Comparison of ENCODE assay signal across 13 cellular contexts in the genomic region with DNA sequence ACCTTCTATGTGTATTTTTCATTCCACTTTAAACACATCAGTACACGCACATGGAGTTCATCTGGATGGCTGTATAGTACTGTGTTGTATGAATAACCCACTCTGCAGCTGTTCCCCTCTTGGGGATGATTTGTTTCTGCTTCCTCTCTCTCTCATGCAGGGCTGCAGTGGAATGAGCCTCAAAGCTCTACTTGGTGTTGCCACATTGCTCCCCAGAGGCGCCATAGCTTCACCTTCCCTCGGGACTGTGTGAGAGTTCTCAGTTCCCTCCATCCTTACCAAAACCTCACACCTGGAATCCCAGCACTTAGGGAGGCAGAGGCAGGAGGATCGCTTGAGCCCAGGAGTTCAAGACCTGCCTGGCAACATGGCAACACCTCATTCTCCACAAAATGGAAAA. TPM values are rescaled to one million over a fixed set of nuclear protein-coding genes. Genes with fewer than 3 reads are reported as not detected.
DNase-seq lines count a peak whose midpoint lies in the region; ATAC-seq lines count a peak whose summit lies in the region.
"Had no signal": no experiment of that assay in that cellular context is flagged by ENCODE, and none has a peak within 500 bp of the region (broad histone marks: within the 10 kb centered on the region; RNA-seq: fewer than 3 reads in every experiment).

No MANE protein-coding gene starts in this region.

- DNase-seq in NCI-H2171 treated with DMSO at 0.1 percent for 48 hours (lab: John Stamatoyannopoulos, UW) (peak; percentile 32), NCI-H2171 (lab: John Stamatoyannopoulos, UW) (no peak), myocyte (ENCODE audit: low read depth) (peak; percentile 36), NCI-H1694 (lab: John Stamatoyannopoulos, UW) (no peak)
- no peak for DNase-seq in stimulated activated CD8-positive, alpha-beta memory T cell treated with anti-CD3 and anti-CD28 coated beads, Interleukin-4, amount 100 ng/mL, for 48 hours
- DNase-seq: colonic mucosa, heart left ventricle, mesenchymal stem cell, right cardiac atrium had no signal

- peak; percentile 63 for ATAC-seq in GM21723 (IDR thresholded peaks at IDR 0.05; ENCODE audit: unreplicated experiment)
- peak; percentile 62 for ATAC-seq in HG03565 (IDR thresholded peaks at IDR 0.05; ENCODE audit: unreplicated experiment)
- no peak for ATAC-seq in activated CD4-positive, CD25-positive, alpha-beta regulatory T cell treated with anti-CD3 and anti-CD28 coated beads, Interleukin-2, amount 50 U/mL, for 24 hours
- ATAC-seq: A549, right cardiac atrium had no signal

RNA-seq across cellular contexts. Expression of a gene that starts 28.4 kb away (rescaled TPM):
- total RNA-seq in myocyte: 0.32 TPM in 1 of 2 replicates, not detected in the other
- 0.19 TPM for polyA plus RNA-seq in myocyte (2012)
- polyA plus RNA-seq: A549 had no signal

Comparison
In these comparisons a context has a peak if more than half of its experiments do, and no peak if none do; other contexts are left out.
1. DNase-seq: peak in NCI-H2171 treated with DMSO at 0.1 percent for 48 hours (single experiment) and myocyte (single experiment); none in NCI-H2171 (single experiment), stimulated activated CD8-positive, alpha-beta memory T cell treated with anti-CD3 and anti-CD28 coated beads, Interleukin-4, amount 100 ng/mL, for 48 hours (single experiment) and NCI-H1694 (single experiment).
2. ATAC-seq: peak in GM21723 (single experiment) and HG03565 (single experiment); none in activated CD4-positive, CD25-positive, alpha-beta regulatory T cell treated with anti-CD3 and anti-CD28 coated beads, Interleukin-2, amount 50 U/mL, for 24 hours (0 of 2).